In the genomic region with DNA sequence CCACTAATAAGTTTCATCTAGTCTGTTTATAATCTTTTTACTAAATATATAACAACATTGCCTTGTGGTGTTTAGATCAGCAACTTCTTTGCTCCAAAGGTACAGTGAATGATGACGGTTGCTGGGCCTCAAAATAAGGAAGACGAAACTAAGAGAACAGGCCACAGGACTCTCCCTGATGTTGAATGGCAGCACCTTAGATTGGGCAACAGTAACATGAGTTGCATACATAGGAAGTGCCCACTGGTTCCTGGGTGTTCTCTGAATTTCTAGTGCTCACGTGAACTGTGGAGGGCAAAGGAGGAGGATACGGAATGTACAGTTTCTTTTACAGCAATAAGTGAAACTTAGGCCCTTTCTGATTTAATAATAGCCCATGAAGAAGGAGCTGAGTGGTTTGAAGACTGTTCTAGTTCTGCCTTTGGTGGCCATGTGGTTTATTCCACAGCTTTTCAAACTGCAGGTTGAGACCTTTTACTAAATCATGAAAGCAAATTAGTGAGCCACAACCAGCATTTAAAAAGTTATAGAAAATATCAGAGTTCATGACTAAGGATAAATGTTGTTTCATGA, we compare ENCODE assay signal across 8 cellular contexts.
A peak's percentile ranks its signal among the peaks of the same experiment; 100 is the strongest.
DNase-seq lines count a peak whose midpoint lies in the region; ATAC-seq, FAIRE-seq and TF ChIP-seq lines count a peak whose summit lies in the region.
"Not testable (repeated sequence)": the region's sequence is repeated elsewhere in the genome, so short reads cannot be mapped to it uniquely, and the experiment has no call there.

No MANE protein-coding gene starts in this region.

- peak; percentile 39 for ATAC-seq in GM21737 (IDR thresholded peaks at IDR 0.05; ENCODE audit: unreplicated experiment)
- peak; percentile 43 for ATAC-seq in HG02981 (IDR thresholded peaks at IDR 0.05; ENCODE audit: unreplicated experiment)
- peak; percentile 41 for ATAC-seq in HG03521 (IDR thresholded peaks at IDR 0.05; ENCODE audit: unreplicated experiment)
- peak; percentile 56 to 85 (median 80) for ATAC-seq in heart left ventricle

- 86 to 100% (median 94%) methylated on average over 2 of the region's 4 CpGs for WGBS in heart left ventricle, 4 donors

- not testable (repeated sequence) for H3K9me3 ChIP-seq in heart left ventricle

- H3K36me3 ChIP-seq in heart left ventricle = not testable (repeated sequence)

- H3K27ac ChIP-seq in heart left ventricle = not testable (repeated sequence)

- not testable (repeated sequence) for H3K4me1 ChIP-seq in heart left ventricle

- H3K4me3 ChIP-seq in heart left ventricle = not testable (repeated sequence)

- DNase-seq in CD1c-positive myeloid dendritic cell (ENCODE audit: extremely low spot score) = peak; percentile 51
- not testable (repeated sequence) for DNase-seq in GM19239 (ENCODE audit: insufficient read length, low spot score); heart left ventricle
- peak; percentile 37 for DNase-seq in SIG-M5 treated with dmso at 0.1 percent for 504 hours (lab: John Stamatoyannopoulos, UW; ENCODE audit: unreplicated experiment)
- peak; percentile 46 for DNase-seq in pons (ENCODE audit: low spot score)

- not testable (repeated sequence) for TF ChIP-seq POLR2A in heart left ventricle (IDR thresholded peaks at IDR 0.05)

- not testable (repeated sequence) for TF ChIP-seq CTCF in heart left ventricle (IDR thresholded peaks at IDR 0.05)

- H3K27me3 ChIP-seq in heart left ventricle = not testable (repeated sequence)

- intact Hi-C loops in heart left ventricle (cut with DNase I) = not testable (repeated sequence)

- FAIRE-seq in GM19239 (lab: Jason Lieb, UNC) = peak; percentile 71
